In the genomic region with DNA sequence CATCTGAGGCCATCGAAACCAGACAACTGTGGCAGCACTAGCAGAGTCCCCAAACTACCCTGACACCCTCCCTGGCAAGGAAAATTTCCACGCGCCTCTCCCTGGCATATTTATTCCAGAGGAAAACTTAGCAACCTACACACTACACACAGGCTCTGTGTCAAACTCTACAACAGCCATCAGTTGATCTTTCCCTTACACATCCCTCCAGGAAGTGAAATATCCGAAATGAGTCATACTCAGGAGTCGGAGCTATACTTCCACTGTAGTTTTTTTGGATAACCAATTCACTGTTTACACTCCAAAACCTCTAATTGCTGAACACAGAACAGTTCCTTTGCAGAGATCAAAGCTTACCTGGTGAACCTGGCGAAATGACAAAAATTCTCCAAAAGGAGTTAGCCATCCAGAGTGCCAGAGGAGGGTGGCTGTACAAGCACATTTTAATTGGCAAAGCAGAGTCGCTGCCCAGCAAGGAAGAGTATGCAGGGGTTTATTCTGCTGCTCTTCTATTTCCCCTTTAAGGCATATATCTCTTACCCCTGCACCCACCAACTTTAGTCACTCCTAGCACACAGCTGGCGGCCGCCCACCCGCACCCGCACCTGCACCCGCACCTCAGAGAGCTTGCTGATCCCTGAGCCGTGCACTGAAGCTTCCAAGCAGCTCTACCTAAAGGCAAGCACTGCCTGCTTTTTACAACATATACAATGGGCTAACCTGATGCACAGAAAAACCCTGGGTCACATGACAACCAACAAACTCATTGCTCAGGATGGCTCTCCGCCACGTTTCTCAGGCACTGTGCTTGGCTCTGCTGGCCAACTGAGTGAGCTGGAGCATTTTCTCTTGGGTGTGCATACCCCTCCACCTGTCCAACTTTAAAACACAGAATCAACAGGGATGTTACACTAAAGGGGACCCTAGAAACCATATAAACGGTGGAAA, we compare ENCODE assay signal across 2 cellular contexts.
TF ChIP-seq lines count a peak whose summit lies in the region.

No MANE protein-coding gene starts in this region.

TF ChIP-seq in HCT116, 20 proteins besides CTCF, POLR2A, EP300 and RAD21 (continued from another document):
- TF ChIP-seq, protein P1, sequence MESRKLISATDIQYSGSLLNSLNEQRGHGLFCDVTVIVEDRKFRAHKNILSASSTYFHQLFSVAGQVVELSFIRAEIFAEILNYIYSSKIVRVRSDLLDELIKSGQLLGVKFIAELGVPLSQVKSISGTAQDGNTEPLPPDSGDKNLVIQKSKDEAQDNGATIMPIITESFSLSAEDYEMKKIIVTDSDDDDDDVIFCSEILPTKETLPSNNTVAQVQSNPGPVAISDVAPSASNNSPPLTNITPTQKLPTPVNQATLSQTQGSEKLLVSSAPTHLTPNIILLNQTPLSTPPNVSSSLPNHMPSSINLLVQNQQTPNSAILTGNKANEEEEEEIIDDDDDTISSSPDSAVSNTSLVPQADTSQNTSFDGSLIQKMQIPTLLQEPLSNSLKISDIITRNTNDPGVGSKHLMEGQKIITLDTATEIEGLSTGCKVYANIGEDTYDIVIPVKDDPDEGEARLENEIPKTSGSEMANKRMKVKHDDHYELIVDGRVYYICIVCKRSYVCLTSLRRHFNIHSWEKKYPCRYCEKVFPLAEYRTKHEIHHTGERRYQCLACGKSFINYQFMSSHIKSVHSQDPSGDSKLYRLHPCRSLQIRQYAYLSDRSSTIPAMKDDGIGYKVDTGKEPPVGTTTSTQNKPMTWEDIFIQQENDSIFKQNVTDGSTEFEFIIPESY (IDR thresholded peaks at IDR 0.05; ENCODE audit: extremely low read depth, insufficient replicate concordance, low read length) = no peak
- TF ChIP-seq SP1 (IDR thresholded peaks at IDR 0.05; ENCODE audit: low read depth) = peak; percentile 54; the same call in 1 of the 2 replicates
- TF ChIP-seq SIN3A (IDR thresholded peaks at IDR 0.05; ENCODE audit: low read depth) = 0 out of 2 replicates have a peak, but pooled peaks have one; percentile 32
- TF ChIP-seq POLR2AphosphoS5 (IDR thresholded peaks at IDR 0.05; ENCODE audit: low read depth, low read length) = no peak
- peak; percentile 42; the same call in 1 of the 2 replicates for TF ChIP-seq SRF (IDR thresholded peaks at IDR 0.05; ENCODE audit: low read depth)
- TF ChIP-seq ZFX (IDR thresholded peaks at IDR 0.05) = no peak
- TF ChIP-seq EGR1 (IDR thresholded peaks at IDR 0.05; ENCODE audit: low read depth) = no peak
- peak; percentile 33 for TF ChIP-seq TCF7L2 (IDR thresholded peaks at IDR 0.05; ENCODE audit: borderline replicate concordance, extremely low read depth, insufficient read depth, insufficient read length)
- TF ChIP-seq EZH2phosphoT487 (IDR thresholded peaks at IDR 0.05; ENCODE audit: borderline replicate concordance) = no peak
- peak; percentile 78 for TF ChIP-seq FOSL1 (IDR thresholded peaks at IDR 0.05; ENCODE audit: low read depth)
- no peak for TF ChIP-seq CEBPB (IDR thresholded peaks at IDR 0.05; ENCODE audit: low read depth)

TF ChIP-seq in WTC11, 78 proteins besides CTCF, POLR2A, EP300 and RAD21 (continued from another document):
- TF ChIP-seq, protein P2, sequence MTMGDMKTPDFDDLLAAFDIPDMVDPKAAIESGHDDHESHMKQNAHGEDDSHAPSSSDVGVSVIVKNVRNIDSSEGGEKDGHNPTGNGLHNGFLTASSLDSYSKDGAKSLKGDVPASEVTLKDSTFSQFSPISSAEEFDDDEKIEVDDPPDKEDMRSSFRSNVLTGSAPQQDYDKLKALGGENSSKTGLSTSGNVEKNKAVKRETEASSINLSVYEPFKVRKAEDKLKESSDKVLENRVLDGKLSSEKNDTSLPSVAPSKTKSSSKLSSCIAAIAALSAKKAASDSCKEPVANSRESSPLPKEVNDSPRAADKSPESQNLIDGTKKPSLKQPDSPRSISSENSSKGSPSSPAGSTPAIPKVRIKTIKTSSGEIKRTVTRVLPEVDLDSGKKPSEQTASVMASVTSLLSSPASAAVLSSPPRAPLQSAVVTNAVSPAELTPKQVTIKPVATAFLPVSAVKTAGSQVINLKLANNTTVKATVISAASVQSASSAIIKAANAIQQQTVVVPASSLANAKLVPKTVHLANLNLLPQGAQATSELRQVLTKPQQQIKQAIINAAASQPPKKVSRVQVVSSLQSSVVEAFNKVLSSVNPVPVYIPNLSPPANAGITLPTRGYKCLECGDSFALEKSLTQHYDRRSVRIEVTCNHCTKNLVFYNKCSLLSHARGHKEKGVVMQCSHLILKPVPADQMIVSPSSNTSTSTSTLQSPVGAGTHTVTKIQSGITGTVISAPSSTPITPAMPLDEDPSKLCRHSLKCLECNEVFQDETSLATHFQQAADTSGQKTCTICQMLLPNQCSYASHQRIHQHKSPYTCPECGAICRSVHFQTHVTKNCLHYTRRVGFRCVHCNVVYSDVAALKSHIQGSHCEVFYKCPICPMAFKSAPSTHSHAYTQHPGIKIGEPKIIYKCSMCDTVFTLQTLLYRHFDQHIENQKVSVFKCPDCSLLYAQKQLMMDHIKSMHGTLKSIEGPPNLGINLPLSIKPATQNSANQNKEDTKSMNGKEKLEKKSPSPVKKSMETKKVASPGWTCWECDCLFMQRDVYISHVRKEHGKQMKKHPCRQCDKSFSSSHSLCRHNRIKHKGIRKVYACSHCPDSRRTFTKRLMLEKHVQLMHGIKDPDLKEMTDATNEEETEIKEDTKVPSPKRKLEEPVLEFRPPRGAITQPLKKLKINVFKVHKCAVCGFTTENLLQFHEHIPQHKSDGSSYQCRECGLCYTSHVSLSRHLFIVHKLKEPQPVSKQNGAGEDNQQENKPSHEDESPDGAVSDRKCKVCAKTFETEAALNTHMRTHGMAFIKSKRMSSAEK (CRISPR knock-in tag; IDR thresholded peaks at IDR 0.05; ENCODE audit: borderline replicate concordance) = no peak
- TF ChIP-seq, protein P3, sequence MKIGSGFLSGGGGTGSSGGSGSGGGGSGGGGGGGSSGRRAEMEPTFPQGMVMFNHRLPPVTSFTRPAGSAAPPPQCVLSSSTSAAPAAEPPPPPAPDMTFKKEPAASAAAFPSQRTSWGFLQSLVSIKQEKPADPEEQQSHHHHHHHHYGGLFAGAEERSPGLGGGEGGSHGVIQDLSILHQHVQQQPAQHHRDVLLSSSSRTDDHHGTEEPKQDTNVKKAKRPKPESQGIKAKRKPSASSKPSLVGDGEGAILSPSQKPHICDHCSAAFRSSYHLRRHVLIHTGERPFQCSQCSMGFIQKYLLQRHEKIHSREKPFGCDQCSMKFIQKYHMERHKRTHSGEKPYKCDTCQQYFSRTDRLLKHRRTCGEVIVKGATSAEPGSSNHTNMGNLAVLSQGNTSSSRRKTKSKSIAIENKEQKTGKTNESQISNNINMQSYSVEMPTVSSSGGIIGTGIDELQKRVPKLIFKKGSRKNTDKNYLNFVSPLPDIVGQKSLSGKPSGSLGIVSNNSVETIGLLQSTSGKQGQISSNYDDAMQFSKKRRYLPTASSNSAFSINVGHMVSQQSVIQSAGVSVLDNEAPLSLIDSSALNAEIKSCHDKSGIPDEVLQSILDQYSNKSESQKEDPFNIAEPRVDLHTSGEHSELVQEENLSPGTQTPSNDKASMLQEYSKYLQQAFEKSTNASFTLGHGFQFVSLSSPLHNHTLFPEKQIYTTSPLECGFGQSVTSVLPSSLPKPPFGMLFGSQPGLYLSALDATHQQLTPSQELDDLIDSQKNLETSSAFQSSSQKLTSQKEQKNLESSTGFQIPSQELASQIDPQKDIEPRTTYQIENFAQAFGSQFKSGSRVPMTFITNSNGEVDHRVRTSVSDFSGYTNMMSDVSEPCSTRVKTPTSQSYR (CRISPR knock-in tag; IDR thresholded peaks at IDR 0.05) = no peak
- no peak for TF ChIP-seq NR3C1 (CRISPR knock-in tag; conservative IDR thresholded peaks at IDR 0.05; ENCODE audit: low read depth)
- TF ChIP-seq ZNF263 (CRISPR knock-in tag; IDR thresholded peaks at IDR 0.05; ENCODE audit: low read depth) = no peak
- no peak for TF ChIP-seq PRRX2 (CRISPR knock-in tag; IDR thresholded peaks at IDR 0.05)
- no peak for TF ChIP-seq SMAD4 (CRISPR knock-in tag; IDR thresholded peaks at IDR 0.05)
